ENCODE assay signal across 25 cellular contexts in genomic region chr1:245241506-245242130, GRCh38.
A peak's percentile ranks its signal among the peaks of the same experiment; 100 is the strongest.
DNase-seq lines count a peak whose midpoint lies in the region; ATAC-seq, FAIRE-seq and TF ChIP-seq lines count a peak whose summit lies in the region.
"Had no signal": no experiment of that assay in that cellular context is flagged by ENCODE, and none has a peak within 500 bp of the region (broad histone marks: within the 10 kb centered on the region; RNA-seq: fewer than 3 reads in every experiment).

No MANE protein-coding gene starts in this region.

- H3K27me3 ChIP-seq in H1 (replicated peaks in 1 of 4; ENCODE audit: control insufficient read depth in 3 of 4, extremely low read depth in 1 of 4, insufficient read depth in 3 of 4, low read length in 3 of 4), result no peaks in the 10 kb centered on the region
- H3K27me3 ChIP-seq in CD4-positive, alpha-beta memory T cell (ENCODE audit: insufficient read depth, low read length), result peaks cover 5% of the 10 kb centered on the region

- no peak overlapping the region for H3K4me3 ChIP-seq in H1 (ENCODE audit: extremely low read depth in 1 of 4, insufficient read depth in 2 of 4, low read depth in 3 of 4, low read length in 4 of 4)
- no peak overlapping the region for H3K4me3 ChIP-seq in CD4-positive, alpha-beta memory T cell (ENCODE audit: low read length in 2 of 2)

- no peak overlapping the region; the same call in 1 of the 2 replicates for H3K18ac ChIP-seq in H1 (ENCODE audit: extremely low read depth, low read length)

- intact Hi-C loops in natural killer cell (cut with micrococcal nuclease), result no loop called here
- intact Hi-C loops in CD4-positive, alpha-beta memory T cell (cut with micrococcal nuclease), result no loop called here

- POLR2A ChIA-PET in H1 (lab: Charles Lee; ENCODE audit: partially characterized antibody), result no interaction called here
- POLR2A ChIA-PET in CD4-positive, alpha-beta memory T cell (lab: Charles Lee; ENCODE audit: partially characterized antibody), result no interaction called here

- no peaks in the 10 kb centered on the region for H3K9me3 ChIP-seq in H1 (ENCODE audit: insufficient read depth in 2 of 2, low read depth in 1 of 2, low read length in 1 of 2)
- no peaks in the 10 kb centered on the region for H3K9me3 ChIP-seq in CD4-positive, alpha-beta memory T cell (ENCODE audit: control insufficient read depth in 1 of 2, low read length in 2 of 2)
- H3K9me3 ChIP-seq: Caco-2 had no signal

- H2AFZ ChIP-seq in H1 (ENCODE audit: low read length), result no peak overlapping the region

- no peak overlapping the region for H2BK5ac ChIP-seq in H1 (ENCODE audit: low read depth, low read length)

- ATAC-seq in natural killer cell treated with Interleukin-12 subunit alpha and Interleukin-12 subunit beta and Interleukin-15 and Interleukin-18, amount 100 ng/mL, for 72 hours, result peak; percentile 20 to 31
- no peak for ATAC-seq in natural killer cell
- ATAC-seq: CD8-positive, alpha-beta T cell had no signal

- H3K4me3 Mint-ChIP-seq in natural killer cell treated with Interleukin-12 subunit alpha and Interleukin-12 subunit beta and Interleukin-15 and Interleukin-18, amount 100 ng/mL, for 72 hours, result no peak overlapping the region
- H3K4me3 Mint-ChIP-seq in natural killer cell, result no peak overlapping the region
- H3K4me3 Mint-ChIP-seq in CD4-positive, alpha-beta memory T cell, result no peak overlapping the region
- H3K4me3 Mint-ChIP-seq: CD8-positive, alpha-beta T cell had no signal

- no peak overlapping the region for H2BK15ac ChIP-seq in H1 (ENCODE audit: low read length)

- no peak for DNase-seq in natural killer cell treated with Interleukin-12 subunit alpha and Interleukin-12 subunit beta and Interleukin-15 and Interleukin-18, amount 100 ng/mL, for 72 hours (ENCODE audit: low spot score)
- DNase-seq in natural killer cell (no peak), H1 (ENCODE audit: low read depth in 1 of 2, low spot score in 2 of 2) (no peak), myocyte (ENCODE audit: low read depth) (peak; percentile 24), GM19240 (ENCODE audit: insufficient read length, low spot score) (no peak), D721Med (ENCODE audit: insufficient read length, low spot score) (no peak)
- DNase-seq in CD4-positive, alpha-beta memory T cell, result no peak
- DNase-seq: C1 segment of cervical spinal cord; Caco-2; CD8-positive, alpha-beta T cell; DMS 273 treated with DMSO at 0.1 percent for 48 hours; DND-41; Karpas-422; NCI-H1092 treated with DMSO at 0.1 percent for 48 hours; NCI-H1436; NCI-H1930; NCI-H446; NCI-H526; SHP77 treated with DMSO at 0.1 percent for 48 hours; SW 1271 had no signal

- TF ChIP-seq RAD21 in H1 (IDR thresholded peaks at IDR 0.05 in 1 of 2, conservative IDR thresholded peaks at IDR 0.05 in 1 of 2; ENCODE audit: low read depth in 2 of 2, low read length in 2 of 2), result no peak

- H3K27ac ChIP-seq in H1 (ENCODE audit: low read depth, low read length), result no peak overlapping the region
- no peak overlapping the region for H3K27ac ChIP-seq in CD4-positive, alpha-beta memory T cell (ENCODE audit: low read depth, low read length)
- H3K27ac ChIP-seq: HL-60, RWPE1 had no signal

- no peak overlapping the region for H3K4me2 ChIP-seq in H1 (ENCODE audit: insufficient read depth in 1 of 2, low read depth in 2 of 2, low read length in 2 of 2)

- H3K36me3 Mint-ChIP-seq in natural killer cell treated with Interleukin-12 subunit alpha and Interleukin-12 subunit beta and Interleukin-15 and Interleukin-18, amount 100 ng/mL, for 72 hours, result no peaks in the 10 kb centered on the region
- no peaks in the 10 kb centered on the region for H3K36me3 Mint-ChIP-seq in natural killer cell
- H3K36me3 Mint-ChIP-seq in CD4-positive, alpha-beta memory T cell, result no peaks in the 10 kb centered on the region
- H3K36me3 Mint-ChIP-seq: CD8-positive, alpha-beta T cell had no signal

- FAIRE-seq in H1 (lab: Jason Lieb, UNC) (no peak), D721Med (lab: Jason Lieb, UNC) (no peak)
- FAIRE-seq: GM12892, GM19239, H54 had no signal

- H4K5ac ChIP-seq in H1 (ENCODE audit: insufficient read length, low read depth, low read length), result no peak overlapping the region

- H2BK12ac ChIP-seq in H1 (ENCODE audit: low read depth, low read length), result no peak overlapping the region

- H3K9me3 Mint-ChIP-seq in natural killer cell treated with Interleukin-12 subunit alpha and Interleukin-12 subunit beta and Interleukin-15 and Interleukin-18, amount 100 ng/mL, for 72 hours, result no peaks in the 10 kb centered on the region
- H3K9me3 Mint-ChIP-seq in natural killer cell, result no peaks in the 10 kb centered on the region
- H3K9me3 Mint-ChIP-seq in CD4-positive, alpha-beta memory T cell, result no peaks in the 10 kb centered on the region
- H3K9me3 Mint-ChIP-seq: CD8-positive, alpha-beta T cell had no signal

- CTCF ChIA-PET in H1 (lab: Charles Lee; ENCODE audit: partially characterized antibody), result interaction anchor here (1.6 to 2.2 kb wide), 2 partner anchors 15 to 86 kb away, joined by 4 to 6 read pairs; no protein-coding TSS in a partner anchor
- CTCF ChIA-PET in CD4-positive, alpha-beta memory T cell (lab: Charles Lee; ENCODE audit: partially characterized antibody), result interaction anchor here (1.1 kb wide), 1 partner anchor 10 kb away, joined by 3 read pairs; no protein-coding TSS in a partner anchor

- H3K23ac ChIP-seq in H1 (ENCODE audit: insufficient read length), result no peak overlapping the region

- no peak for TF ChIP-seq POLR2A in H1 (IDR thresholded peaks at IDR 0.05; ENCODE audit: control extremely low read depth in 1 of 2, low read depth in 2 of 2, low read length in 2 of 2)

- no peaks in the 10 kb centered on the region for H3K23me2 ChIP-seq in H1 (ENCODE audit: low read depth, low read length)

- H2BK20ac ChIP-seq in H1 (ENCODE audit: low read length), result no peak overlapping the region

- no peaks in the 10 kb centered on the region for H3K79me1 ChIP-seq in H1 (ENCODE audit: low read depth, low read length)

- peak overlapping the region; percentile 38 for H4K8ac ChIP-seq in H1 (ENCODE audit: extremely low read depth, insufficient read depth, low read length)

- H3K14ac ChIP-seq in H1 (ENCODE audit: insufficient read length), result no peak overlapping the region

- peaks cover 5 to 9% of the 10 kb centered on the region in 2 donors for H3K27me3 Mint-ChIP-seq in natural killer cell treated with Interleukin-12 subunit alpha and Interleukin-12 subunit beta and Interleukin-15 and Interleukin-18, amount 100 ng/mL, for 72 hours
- H3K27me3 Mint-ChIP-seq in natural killer cell (ENCODE audit: low read depth in 2 of 2), result peaks cover 6 to 14% of the 10 kb centered on the region in 2 donors
- peaks cover 3 to 11% of the 10 kb centered on the region in 2 donors for H3K27me3 Mint-ChIP-seq in CD4-positive, alpha-beta memory T cell

- H3K4me1 ChIP-seq in H1 (replicated peaks in 1 of 4; ENCODE audit: control insufficient read depth in 3 of 4, insufficient read depth in 4 of 4, low read length in 3 of 4), result no peaks in the 10 kb centered on the region
- H3K4me1 ChIP-seq in CD4-positive, alpha-beta memory T cell (ENCODE audit: insufficient read depth, low read length), result no peaks in the 10 kb centered on the region

- no peak overlapping the region for H2AK5ac ChIP-seq in H1 (ENCODE audit: low read depth, low read length)

- no peaks in the 10 kb centered on the region for H3K36me3 ChIP-seq in H1 (ENCODE audit: control insufficient read depth in 2 of 4, insufficient read depth in 4 of 4, low read length in 3 of 4)
- no peaks in the 10 kb centered on the region for H3K36me3 ChIP-seq in CD4-positive, alpha-beta memory T cell (ENCODE audit: insufficient read depth, low read length)

- WGBS in H1 (ENCODE audit: extremely low coverage in 1 of 2, insufficient coverage in 1 of 2, insufficient read length in 1 of 2, insufficient replicate concordance in 2 of 2, low coverage in 1 of 2, low lambda C conversion rate in 2 of 2, missing lambda C conversion rate in 1 of 2), 2 experiments, result 88% methylated on average over 14 of the region's 14 CpGs; no CpG with 5 or more reads in 1 of the 2 experiments

- no peak overlapping the region for H3K9ac ChIP-seq in H1 (replicated peaks in 1 of 4; ENCODE audit: extremely low read depth in 1 of 4, low read depth in 3 of 4, low read length in 3 of 4)

- no peak overlapping the region for H2BK120ac ChIP-seq in H1 (replicated peaks; ENCODE audit: low read depth, low read length)

- H3K4ac ChIP-seq in H1 (replicated peaks; ENCODE audit: insufficient read length, low read depth, low read length), result no peak overlapping the region

- TF ChIP-seq CTCF in natural killer cell (IDR thresholded peaks at IDR 0.05), result no peak
- TF ChIP-seq CTCF in H1 (IDR thresholded peaks at IDR 0.05; ENCODE audit: control extremely low read depth in 1 of 3, insufficient read depth in 1 of 3, low read depth in 1 of 3, low read length in 3 of 3), result no peak
- TF ChIP-seq CTCF in D721Med (IDR thresholded peaks at IDR 0.05; ENCODE audit: insufficient read depth, missing control alignments), result no peak

- H3K56ac ChIP-seq in H1 (replicated peaks; ENCODE audit: insufficient read length, low read depth, low read length), result no peak overlapping the region

- no peak for TF ChIP-seq EP300 in H1 (IDR thresholded peaks at IDR 0.05; ENCODE audit: borderline replicate concordance in 1 of 2, low read depth in 2 of 2, low read length in 2 of 2)

- no peaks in the 10 kb centered on the region for H3K79me2 ChIP-seq in H1 (ENCODE audit: control insufficient read depth in 1 of 2, insufficient read depth in 2 of 2, low read length in 2 of 2)

- H3K27ac Mint-ChIP-seq in natural killer cell treated with Interleukin-12 subunit alpha and Interleukin-12 subunit beta and Interleukin-15 and Interleukin-18, amount 100 ng/mL, for 72 hours, result no peak overlapping the region
- H3K27ac Mint-ChIP-seq in natural killer cell, result no peak overlapping the region
- no peak overlapping the region for H3K27ac Mint-ChIP-seq in CD4-positive, alpha-beta memory T cell
- H3K27ac Mint-ChIP-seq: CD8-positive, alpha-beta T cell had no signal

- no peaks in the 10 kb centered on the region for H4K20me1 ChIP-seq in H1 (replicated peaks in 1 of 2; ENCODE audit: control insufficient read depth in 1 of 2, insufficient read depth in 2 of 2, low read length in 2 of 2)

- H3K4me1 Mint-ChIP-seq in natural killer cell treated with Interleukin-12 subunit alpha and Interleukin-12 subunit beta and Interleukin-15 and Interleukin-18, amount 100 ng/mL, for 72 hours (ENCODE audit: low read depth in 2 of 2), result no peaks in the 10 kb centered on the region
- no peaks in the 10 kb centered on the region for H3K4me1 Mint-ChIP-seq in natural killer cell
- H3K4me1 Mint-ChIP-seq in CD4-positive, alpha-beta memory T cell, result no peaks in the 10 kb centered on the region

- H4K91ac ChIP-seq in H1 (replicated peaks; ENCODE audit: insufficient read length, low read length), result no peak overlapping the region

TF ChIP-seq in H1, 55 proteins besides CTCF, POLR2A, EP300 and RAD21 (continues in another document):
- TF ChIP-seq CBX5 (IDR thresholded peaks at IDR 0.05; ENCODE audit: low read depth, low read length) (no peak), USF2 (IDR thresholded peaks at IDR 0.05; ENCODE audit: low read length) (no peak)

Comparison
In these comparisons a context has a peak if more than half of its experiments do, and no peak if none do; other contexts are left out.
1. ATAC-seq: peak in natural killer cell treated with Interleukin-12 subunit alpha and Interleukin-12 subunit beta and Interleukin-15 and Interleukin-18, amount 100 ng/mL, for 72 hours (2 of 2); none in natural killer cell (0 of 3).